ENCODE assay signal across 1 cellular context in genomic region chr3:141352262-141352984, GRCh38.
TF ChIP-seq lines count a peak whose summit lies in the region.

No MANE protein-coding gene starts in this region.

TF ChIP-seq in K562, 482 proteins besides CTCF, POLR2A, EP300 and RAD21 (continued from another document):
- TF ChIP-seq FUS (optimal IDR thresholded peaks at IDR 0.05; ENCODE audit: low read depth, low read length): no peak
- no peak for TF ChIP-seq TCFL5 (CRISPR knock-in tag; conservative IDR thresholded peaks at IDR 0.05)
- TF ChIP-seq ZFP36 (IDR thresholded peaks at IDR 0.05; ENCODE audit: low read depth, low read length, partially characterized antibody): peak; percentile 44
- TF ChIP-seq SMARCA4 (IDR thresholded peaks at IDR 0.05): peak; percentile 73
- TF ChIP-seq ZNF282 (CRISPR knock-in tag; IDR thresholded peaks at IDR 0.05): no peak
- TF ChIP-seq ATF1 (CRISPR knock-in tag; IDR thresholded peaks at IDR 0.05): no peak
- no peak for TF ChIP-seq ATF1 (tag; IDR thresholded peaks at IDR 0.05)
- peak; percentile 52; the same call in 1 of the 2 replicates for TF ChIP-seq STAT5A (IDR thresholded peaks at IDR 0.05; ENCODE audit: borderline replicate concordance, low read length)
- TF ChIP-seq WHSC1 (IDR thresholded peaks at IDR 0.05; ENCODE audit: low read length): no peak
- TF ChIP-seq PATZ1 (CRISPR knock-in tag; IDR thresholded peaks at IDR 0.05; ENCODE audit: borderline replicate concordance): no peak
- no peak for TF ChIP-seq ATF7 (IDR thresholded peaks at IDR 0.05)
- peak; percentile 81 for TF ChIP-seq DPF2 (IDR thresholded peaks at IDR 0.05)
- TF ChIP-seq REST (CRISPR knock-in tag; IDR thresholded peaks at IDR 0.05; ENCODE audit: low read depth): no peak
- no peak for TF ChIP-seq THAP7 (CRISPR knock-in tag; IDR thresholded peaks at IDR 0.05)
- TF ChIP-seq ELF1 (tag; IDR thresholded peaks at IDR 0.05): no peak
- no peak for TF ChIP-seq PPARD (CRISPR knock-in tag; IDR thresholded peaks at IDR 0.05)
- no peak for TF ChIP-seq ID3 (CRISPR knock-in tag; IDR thresholded peaks at IDR 0.05)
- 0 out of 2 replicates have a peak, but pooled peaks have one; percentile 44 for TF ChIP-seq ID3 (tag; IDR thresholded peaks at IDR 0.05)
- TF ChIP-seq ZBTB26 (CRISPR knock-in tag; IDR thresholded peaks at IDR 0.05): 0 out of 2 replicates have a peak, but pooled peaks have one; percentile 25
- TF ChIP-seq MCM2 (IDR thresholded peaks at IDR 0.05; ENCODE audit: low read depth): no peak
